8 cellular contexts compared by ENCODE assay signal in genomic region chr2:111463956-111464355, GRCh38.
DNase-seq lines count a peak whose midpoint lies in the region; ATAC-seq and TF ChIP-seq lines count a peak whose summit lies in the region.
"Not testable (repeated sequence)": the region's sequence is repeated elsewhere in the genome, so short reads cannot be mapped to it uniquely, and the experiment has no call there.

No MANE protein-coding gene starts in this region.

- not testable (repeated sequence) for H3K4me1 ChIP-seq in colonic mucosa; aorta (ENCODE audit: control insufficient read depth in 1 of 2, insufficient read depth in 2 of 2, low read length in 2 of 2)

- H3K4me1 Mint-ChIP-seq in naive B cell: not testable (repeated sequence)

- not testable (repeated sequence) for H3K4me3 Mint-ChIP-seq in naive B cell

- not testable (repeated sequence) for H3K4me3 ChIP-seq in colonic mucosa; aorta (ENCODE audit: low read length in 2 of 2)

- not testable (repeated sequence) for H3K9me3 ChIP-seq in colonic mucosa; aorta (ENCODE audit: control insufficient read depth, low read length)

- not testable (repeated sequence) for H3K36me3 ChIP-seq in colonic mucosa; aorta (ENCODE audit: control insufficient read depth in 1 of 2, insufficient read depth in 2 of 2, low read length in 1 of 2)

- not testable (repeated sequence) for H3K27ac ChIP-seq in colonic mucosa; aorta (ENCODE audit: low read depth in 1 of 2, low read length in 2 of 2)

- intact Hi-C loops in colonic mucosa (cut with DNase I); aorta (cut with DNase I): not testable (repeated sequence)

- not testable (repeated sequence) for H3K27me3 ChIP-seq in colonic mucosa; aorta (ENCODE audit: control insufficient read depth in 1 of 2, insufficient read depth in 2 of 2, low read length in 1 of 2)

- H3K27ac Mint-ChIP-seq in naive B cell: not testable (repeated sequence)

- DNase-seq in colonic mucosa: peak; percentile 53
- peak; percentile 24 for DNase-seq in naive B cell
- not testable (repeated sequence) for DNase-seq in aorta

- H3K9ac ChIP-seq in colonic mucosa (ENCODE audit: low read depth in 2 of 2, low read length in 2 of 2): not testable (repeated sequence)

- TF ChIP-seq CTCF in colonic mucosa (IDR thresholded peaks at IDR 0.05): not testable (repeated sequence)

- H3K9me3 Mint-ChIP-seq in naive B cell: not testable (repeated sequence)

- H3K36me3 Mint-ChIP-seq in naive B cell: not testable (repeated sequence)

- H3K27me3 Mint-ChIP-seq in naive B cell: not testable (repeated sequence)

- WGBS in aorta, 2 donors: no CpG with 5 or more reads among the region's 10 CpGs

- ATAC-seq in GM18520 (IDR thresholded peaks at IDR 0.05; ENCODE audit: unreplicated experiment): peak; percentile 87
- peak; percentile 97 for ATAC-seq in GM21423 (IDR thresholded peaks at IDR 0.05; ENCODE audit: unreplicated experiment)
- peak; percentile 98 for ATAC-seq in HG02885 (IDR thresholded peaks at IDR 0.05; ENCODE audit: poor library complexity, unreplicated experiment)
- peak; percentile 79 for ATAC-seq in HG03469 (IDR thresholded peaks at IDR 0.05; ENCODE audit: unreplicated experiment)
- peak; percentile 68 to 77 for ATAC-seq in activated CD4-positive, CD25-positive, alpha-beta regulatory T cell treated with anti-CD3 and anti-CD28 coated beads, Interleukin-2, amount 50 U/mL, for 24 hours
- ATAC-seq in naive B cell (ENCODE audit: low read depth in 2 of 2): peak; percentile 97 to 98
- ATAC-seq in aorta (ENCODE audit: low FRiP score): peak; percentile 92
